In genomic region chrX:39859991-39860861, GRCh38 we compare ENCODE assay signal across 8 cellular contexts.
DNase-seq lines count a peak whose midpoint lies in the region; ATAC-seq, FAIRE-seq and TF ChIP-seq lines count a peak whose summit lies in the region.

No MANE protein-coding gene starts in this region.

- dilution Hi-C loops in IMR-90 (cut with HindIII; ENCODE audit: low sequenced_read_pairs, unreplicated experiment) = no loop called here

- peak overlapping the region; percentile 60 for H3K4me3 Mint-ChIP-seq in T-helper 2 cell treated with Interferon-gamma antibody and Interleukin-4, amounts not matched to agents 5 μg/mL and 100 μg/mL, for 36 hours
- H3K4me3 Mint-ChIP-seq in astrocyte (ENCODE audit: unreplicated experiment) (peak overlapping the region; percentile 60), neural progenitor cell (no peak overlapping the region)

- POLR2A ChIA-PET in IMR-90 (lab: Charles Lee; ENCODE audit: unreplicated experiment) = no interaction called here

- no peaks in the 10 kb centered on the region for H3K79me1 ChIP-seq in IMR-90 (ENCODE audit: low read depth in 1 of 2, low read length in 2 of 2)

- H3K79me2 ChIP-seq in astrocyte (ENCODE audit: insufficient read depth, low read length) (no peaks in the 10 kb centered on the region), neural progenitor cell (ENCODE audit: low read depth) (no peaks in the 10 kb centered on the region)

- no peaks in the 10 kb centered on the region for H3K9me3 Mint-ChIP-seq in T-helper 2 cell treated with Interferon-gamma antibody and Interleukin-4, amounts not matched to agents 5 μg/mL and 100 μg/mL, for 36 hours
- H3K9me3 Mint-ChIP-seq in astrocyte (ENCODE audit: unreplicated experiment) (no peaks in the 10 kb centered on the region), neural progenitor cell (peaks cover 18% of the 10 kb centered on the region)

- no peak overlapping the region; the same call in 1 of the 2 replicates for H3K27ac ChIP-seq in IMR-90 (ENCODE audit: insufficient read depth, low read length)
- peak overlapping the region; percentile 38 for H3K27ac ChIP-seq in astrocyte (ENCODE audit: low read depth, low read length)
- H3K27ac ChIP-seq in neural progenitor cell = peak overlapping the region; percentile 92
- no peak overlapping the region for H3K27ac ChIP-seq in caudate nucleus (ENCODE audit: low read depth, low read length)

- H3K4me1 ChIP-seq in IMR-90 (ENCODE audit: control insufficient read depth, insufficient read depth, low read length) (peaks cover 7% of the 10 kb centered on the region), astrocyte (ENCODE audit: insufficient read depth, low read length) (peaks cover 22% of the 10 kb centered on the region), neural progenitor cell (peaks cover 34% of the 10 kb centered on the region)

- peaks cover 4% of the 10 kb centered on the region; the same call in 1 of the 2 replicates for H3K9me1 ChIP-seq in IMR-90 (ENCODE audit: insufficient read depth, low read length)

- no peaks in the 10 kb centered on the region for H3K27me3 Mint-ChIP-seq in T-helper 2 cell treated with Interferon-gamma antibody and Interleukin-4, amounts not matched to agents 5 μg/mL and 100 μg/mL, for 36 hours (ENCODE audit: low read depth)
- H3K27me3 Mint-ChIP-seq in astrocyte (ENCODE audit: low read depth, unreplicated experiment) (no peaks in the 10 kb centered on the region), neural progenitor cell (ENCODE audit: insufficient read depth, low read depth) (no peaks in the 10 kb centered on the region)

- H2AK9ac ChIP-seq in IMR-90 (replicated peaks; ENCODE audit: low read depth, low read length, poor library complexity) = peak overlapping the region; percentile 52

- H2AK5ac ChIP-seq in IMR-90 (ENCODE audit: low read depth, low read length) = 0 out of 2 replicates have a peak overlapping the region, but pooled peaks have one; percentile 32

- peak; percentile 93 for FAIRE-seq in astrocyte (lab: Jason Lieb, UNC)

- peaks cover 35% of the 10 kb centered on the region for H3F3A ChIP-seq in neural progenitor cell (ENCODE audit: low read depth)

- no peak overlapping the region for H3K23ac ChIP-seq in IMR-90 (ENCODE audit: low read depth, low read length)

- 0 out of 2 replicates have a peak, but pooled peaks cover 4% of the 10 kb centered on the region for H4K20me1 ChIP-seq in IMR-90 (ENCODE audit: insufficient read depth, low read length)
- no peaks in the 10 kb centered on the region for H4K20me1 ChIP-seq in astrocyte (ENCODE audit: insufficient read depth, low read length)
- no peaks in the 10 kb centered on the region for H4K20me1 ChIP-seq in neural progenitor cell (ENCODE audit: low read depth)

- H2BK15ac ChIP-seq in IMR-90 (ENCODE audit: low read depth, low read length) = no peak overlapping the region

- no peak overlapping the region for H4K5ac ChIP-seq in IMR-90 (ENCODE audit: low read depth, low read length)

- H3K9me3 ChIP-seq in IMR-90 (ENCODE audit: control insufficient read depth, insufficient read depth, low read length) (peaks cover 4% of the 10 kb centered on the region; the same call in 1 of the 2 replicates), astrocyte (ENCODE audit: insufficient read depth, low read depth, low read length) (no peaks in the 10 kb centered on the region), neural progenitor cell (ENCODE audit: low read depth) (no peaks in the 10 kb centered on the region)

- H2AFZ ChIP-seq in IMR-90 (replicated peaks; ENCODE audit: low read length, poor library complexity) (peak overlapping the region; percentile 2), astrocyte (ENCODE audit: low read depth, low read length) (no peak overlapping the region), neural progenitor cell (replicated peaks) (no peak overlapping the region)

- DNase-seq in ELF-1 (ENCODE audit: low read depth, low spot score) (peak; percentile 88), IMR-90 (peak; percentile 91), astrocyte (ENCODE audit: low read depth) (peak; percentile 91), neural progenitor cell (ENCODE audit: low spot score) (peak; percentile 70), NCI-H1092 (lab: John Stamatoyannopoulos, UW) (no peak), caudate nucleus (lab: John Stamatoyannopoulos, UW) (no peak)
- DNase-seq in T-helper 2 cell treated with Interferon-gamma antibody and Interleukin-4, amounts not matched to agents 5 μg/mL and 100 μg/mL, for 36 hours (ENCODE audit: low spot score) = peak; percentile 88

- peak overlapping the region; percentile 17 for H2BK5ac ChIP-seq in IMR-90 (ENCODE audit: low read depth, low read length, poor library complexity, severe bottlenecking)

- WGBS in IMR-90 (ENCODE audit: extremely low coverage in 2 of 2, insufficient read length in 1 of 2), 2 experiments = 60% methylated on average over 1 of the region's 13 CpGs; no CpG with 5 or more reads in 1 of the 2 experiments

- no peak overlapping the region; the same call in 1 of the 2 replicates for H4K91ac ChIP-seq in IMR-90 (ENCODE audit: insufficient read depth, low read depth, low read length)

- peak overlapping the region; percentile 94 for H3K27ac Mint-ChIP-seq in T-helper 2 cell treated with Interferon-gamma antibody and Interleukin-4, amounts not matched to agents 5 μg/mL and 100 μg/mL, for 36 hours
- peak overlapping the region; percentile 26 for H3K27ac Mint-ChIP-seq in astrocyte (ENCODE audit: unreplicated experiment)
- no peak overlapping the region for H3K27ac Mint-ChIP-seq in neural progenitor cell

- peaks cover 11% of the 10 kb centered on the region; the same call in 1 of the 2 replicates for H3K27me3 ChIP-seq in IMR-90 (ENCODE audit: control insufficient read depth, insufficient read depth, low read length)
- no peaks in the 10 kb centered on the region for H3K27me3 ChIP-seq in astrocyte (ENCODE audit: insufficient read depth, low read length)
- H3K27me3 ChIP-seq in neural progenitor cell = no peaks in the 10 kb centered on the region

- peaks cover 53% of the 10 kb centered on the region for H3K4me1 Mint-ChIP-seq in T-helper 2 cell treated with Interferon-gamma antibody and Interleukin-4, amounts not matched to agents 5 μg/mL and 100 μg/mL, for 36 hours (ENCODE audit: low read depth)
- peaks cover 3% of the 10 kb centered on the region for H3K4me1 Mint-ChIP-seq in astrocyte (ENCODE audit: low read depth, unreplicated experiment)
- peaks cover 22% of the 10 kb centered on the region for H3K4me1 Mint-ChIP-seq in neural progenitor cell

- no peak overlapping the region for H3K18ac ChIP-seq in IMR-90 (ENCODE audit: low read depth, low read length)

- H2BK20ac ChIP-seq in IMR-90 (ENCODE audit: low read depth, low read length) = no peak overlapping the region; the same call in none of the 2 replicates

- H3K4me3 ChIP-seq in IMR-90 (ENCODE audit: insufficient read depth, low read depth, low read length) (no peak overlapping the region), astrocyte (ENCODE audit: insufficient read depth, low read depth, low read length) (no peak overlapping the region), neural progenitor cell (no peak overlapping the region)

- H3K4ac ChIP-seq in IMR-90 (ENCODE audit: low read depth, low read length) = 0 out of 2 replicates have a peak overlapping the region, but pooled peaks have one; percentile 35

- H3K36me3 ChIP-seq in IMR-90 (ENCODE audit: control insufficient read depth, insufficient read depth, low read length) (no peaks in the 10 kb centered on the region), astrocyte (ENCODE audit: insufficient read depth, low read length) (no peaks in the 10 kb centered on the region), neural progenitor cell (no peaks in the 10 kb centered on the region)

- TF ChIP-seq CTCF in IMR-90 (conservative IDR thresholded peaks at IDR 0.05; ENCODE audit: low read depth, low read length) = no peak
- no peak for TF ChIP-seq CTCF in astrocyte (IDR thresholded peaks at IDR 0.05; ENCODE audit: insufficient read depth, low read depth, low read length)
- TF ChIP-seq CTCF in neural progenitor cell (IDR thresholded peaks at IDR 0.05) = no peak

- H3K4me2 ChIP-seq in IMR-90 (ENCODE audit: low read depth, low read length) (no peak overlapping the region), astrocyte (ENCODE audit: low read length) (peak overlapping the region; percentile 39), neural progenitor cell (peak overlapping the region; percentile 64)

- TF ChIP-seq RAD21 in IMR-90 (IDR thresholded peaks at IDR 0.05; ENCODE audit: low read length) = peak; percentile 13; the same call in 1 of the 2 replicates

- no peaks in the 10 kb centered on the region for H3K36me3 Mint-ChIP-seq in T-helper 2 cell treated with Interferon-gamma antibody and Interleukin-4, amounts not matched to agents 5 μg/mL and 100 μg/mL, for 36 hours (ENCODE audit: low read depth)
- no peaks in the 10 kb centered on the region for H3K36me3 Mint-ChIP-seq in astrocyte (ENCODE audit: low read depth, unreplicated experiment)
- H3K36me3 Mint-ChIP-seq in neural progenitor cell = no peaks in the 10 kb centered on the region

- no peak for TF ChIP-seq POLR2A in IMR-90 (IDR thresholded peaks at IDR 0.05; ENCODE audit: low read depth, low read length)

- CTCF ChIA-PET in IMR-90 (lab: Yijun Ruan, JAX) = interaction anchor here (0.5 kb wide), 1 partner anchor 19 kb away, joined by 3 read pairs; no protein-coding TSS in a partner anchor

- BruUV-seq in IMR-90 (replicated peaks; lab: Mats Ljungman, UMichigan) = no TSS peak

- no peak overlapping the region for H3K56ac ChIP-seq in IMR-90 (ENCODE audit: extremely low read depth, insufficient read depth, low read length)

- in situ Hi-C loops in IMR-90 (cut with MboI; ENCODE audit: low sequenced_read_pairs) = no loop called here

- H2BK120ac ChIP-seq in IMR-90 (ENCODE audit: low read depth, low read length) = peak overlapping the region; percentile 28; the same call in 1 of the 2 replicates

- ATAC-seq in GM21529 (IDR thresholded peaks at IDR 0.05; ENCODE audit: unreplicated experiment) (peak; percentile 65), IMR-90 (ENCODE audit: low read depth) (peak; percentile 67)

- H4K8ac ChIP-seq in IMR-90 (ENCODE audit: low read depth in 2 of 2, low read length in 2 of 2) = no peak overlapping the region

- H3K14ac ChIP-seq in IMR-90 (replicated peaks; ENCODE audit: low read depth, low read length) = no peak overlapping the region

- intact Hi-C loops in IMR-90 (cut with micrococcal nuclease) = loop anchor here (1.0 kb wide), 1 partner anchor 37 kb away; no protein-coding TSS in a partner anchor

- H3K9ac ChIP-seq in IMR-90 (ENCODE audit: low read depth, low read length) (no peak overlapping the region), astrocyte (ENCODE audit: low read length) (no peak overlapping the region), neural progenitor cell (no peak overlapping the region)

TF ChIP-seq in IMR-90, 13 proteins besides CTCF, POLR2A, EP300 and RAD21 (continues in another document):
- TF ChIP-seq CHD1 (IDR thresholded peaks at IDR 0.05; ENCODE audit: low read depth, low read length) (no peak), USF2 (IDR thresholded peaks at IDR 0.05; ENCODE audit: low read depth, low read length) (no peak)

Comparison
In these comparisons a context has a peak if more than half of its experiments do, and no peak if none do; other contexts are left out.
1. DNase-seq: peak in ELF-1 (single experiment), IMR-90 (single experiment), T-helper 2 cell treated with Interferon-gamma antibody and Interleukin-4, amounts not matched to agents 5 μg/mL and 100 μg/mL, for 36 hours (single experiment), astrocyte (single experiment) and neural progenitor cell (single experiment); none in NCI-H1092 (single experiment) and caudate nucleus (0 of 61).
2. H3K27ac ChIP-seq: peak in astrocyte (single experiment) and neural progenitor cell (single experiment); none in IMR-90 (single experiment) and caudate nucleus (single experiment).